Comparison of ENCODE assay signal across 11 cellular contexts in genomic region chr3:50279255-50280016, GRCh38. TPM values are rescaled to one million over a fixed set of nuclear protein-coding genes. Genes with fewer than 3 reads are reported as not detected.
"Had no signal": no experiment of that assay in that cellular context is flagged by ENCODE, and none has a peak within 500 bp of the region (broad histone marks: within the 10 kb centered on the region; RNA-seq: fewer than 3 reads in every experiment).

No MANE protein-coding gene starts in this region.

- ATAC-seq: WTC11 had no signal

- DNase-seq: activated CD4-positive, alpha-beta T cell treated with anti-CD3 and anti-CD28 coated beads, Interleukin-2, amount 10 ng/mL, durations not matched to agents 24 days and 14 days; activated naive CD4-positive, alpha-beta T cell treated with anti-CD3 and anti-CD28 coated beads for 36 hours; activated T-cell treated with anti-CD3 and anti-CD28 coated beads for 4 hours; dermis blood vessel endothelial cell; immature natural killer cell; stimulated activated CD4-positive, alpha-beta T cell treated with anti-CD3 and anti-CD28 coated beads, Interleukin-4, amount 100 ng/mL, for 4 hours had no signal

RNA-seq across cellular contexts. Expression of gene LSMEM2, which starts 0.5 kb away (rescaled TPM):
- total RNA-seq: activated CD4-positive, alpha-beta T cell treated with anti-CD3 and anti-CD28 coated beads, Interleukin-2, amount 10 ng/mL, durations not matched to agents 24 days and 14 days; activated CD8-positive, alpha-beta memory T cell treated with anti-CD3 and anti-CD28 coated beads for 36 hours; activated naive CD4-positive, alpha-beta T cell treated with anti-CD3 and anti-CD28 coated beads for 36 hours; dermis blood vessel endothelial cell; glomerular endothelial cell; osteoblast; pulmonary artery endothelial cell had no signal
- polyA plus RNA-seq: immature natural killer cell had no signal

RNA-seq across cellular contexts. Expression of gene SEMA3B, which starts 10.5 kb away (rescaled TPM):
- polyA plus RNA-seq: immature natural killer cell had no signal
